ENCODE assay signal across 8 cellular contexts in the genomic region with DNA sequence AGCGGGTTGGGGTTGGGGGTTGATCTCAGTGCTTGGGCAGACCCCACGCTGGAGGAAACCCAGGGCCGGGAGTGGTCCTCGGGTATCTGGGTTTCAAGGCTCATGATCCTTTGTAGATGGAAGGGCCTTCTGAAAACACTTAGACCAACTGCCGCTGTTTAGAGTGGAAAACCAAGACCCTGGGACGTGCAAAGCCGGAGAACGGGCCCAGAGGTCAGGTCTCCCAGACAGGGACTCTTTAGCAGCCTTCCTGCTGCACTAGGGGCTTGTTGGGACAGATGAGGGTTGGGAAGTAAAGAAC. TPM values are rescaled to one million over a fixed set of nuclear protein-coding genes. Genes with fewer than 3 reads are reported as not detected.
DNase-seq lines count a peak whose midpoint lies in the region; ATAC-seq, FAIRE-seq and TF ChIP-seq lines count a peak whose summit lies in the region.

No MANE protein-coding gene starts in this region.

- peak overlapping the region; percentile 99 for H3K27ac Mint-ChIP-seq in Caco-2 (ENCODE audit: unreplicated experiment)

- TF ChIP-seq CTCF in Caco-2 (IDR thresholded peaks at IDR 0.05; ENCODE audit: insufficient read depth in 1 of 2, low read depth in 1 of 2, low read length in 1 of 2, severe bottlenecking in 1 of 2, unreplicated experiment in 1 of 2), result no peak
- no peak for TF ChIP-seq CTCF in Peyer's patch (IDR thresholded peaks at IDR 0.05)
- TF ChIP-seq CTCF in epithelial cell of proximal tubule (conservative IDR thresholded peaks at IDR 0.05; ENCODE audit: low read depth, low read length), result no peak
- TF ChIP-seq CTCF in prostate gland (IDR thresholded peaks at IDR 0.05), result no peak

- H3K36me3 Mint-ChIP-seq in Caco-2 (ENCODE audit: insufficient read depth, unreplicated experiment), result peaks cover 42% of the 10 kb centered on the region

- no peaks in the 10 kb centered on the region for H3K27me3 ChIP-seq in Caco-2 (replicated peaks; ENCODE audit: control insufficient read depth, insufficient read depth, low read length)
- no peaks in the 10 kb centered on the region for H3K27me3 ChIP-seq in Peyer's patch
- H3K27me3 ChIP-seq in prostate gland (replicated peaks; ENCODE audit: insufficient read depth), result no peaks in the 10 kb centered on the region

- WGBS in prostate gland, result 58% methylated on average over 8 of the region's 8 CpGs

- CTCF ChIA-PET in Caco-2 (lab: Charles Lee), result interaction anchor here (1.0 to 2.1 kb wide), 4 partner anchors 15 to 132 kb away, joined by 3 to 14 read pairs (median 6); a partner anchor contains a TSS

- no TSS peak for BruUV-seq in Caco-2 (replicated peaks; lab: Mats Ljungman, UMichigan)

- no peak for TF ChIP-seq POLR2A in Peyer's patch (IDR thresholded peaks at IDR 0.05)
- TF ChIP-seq POLR2A in prostate gland (IDR thresholded peaks at IDR 0.05), result no peak
- no peak for TF ChIP-seq POLR2A in GM12891 (IDR thresholded peaks at IDR 0.05; ENCODE audit: low read depth, low read length)

- H3K4me1 ChIP-seq in Caco-2 (peaks cover 4% of the 10 kb centered on the region; the same call in 1 of the 2 replicates), Peyer's patch (peaks cover 0 to 34% (median 17%) of the 10 kb centered on the region in 4 donors), prostate gland (replicated peaks) (peaks cover 6% of the 10 kb centered on the region)

- no peaks in the 10 kb centered on the region for H3K9me3 Mint-ChIP-seq in Caco-2 (ENCODE audit: unreplicated experiment)

- H3K27ac ChIP-seq in Peyer's patch (peak overlapping the region; percentile 83 to 88 (median 85)), prostate gland (peak overlapping the region; percentile 77 to 85)

- DNase-seq in Caco-2 (no peak), Peyer's patch (no peak), epithelial cell of proximal tubule (ENCODE audit: low read depth) (no peak), prostate gland (ENCODE audit: low spot score) (no peak), GM12891 (ENCODE audit: insufficient read length, low spot score) (no peak), DMS79 (lab: John Stamatoyannopoulos, UW) (no peak), hypothalamus (lab: John Stamatoyannopoulos, UW) (no peak)

- H3K36me3 ChIP-seq in Caco-2 (ENCODE audit: control insufficient read depth, insufficient read depth, low read length) (peaks cover 5% of the 10 kb centered on the region), Peyer's patch (peaks cover 0 to 15% (median 0%) of the 10 kb centered on the region in 3 donors), prostate gland (no peaks in the 10 kb centered on the region)

- H3K27me3 Mint-ChIP-seq in Caco-2 (ENCODE audit: insufficient read depth, unreplicated experiment), result no peaks in the 10 kb centered on the region

- H3K4me3 ChIP-seq in Caco-2 (ENCODE audit: low read depth, low read length), result peak overlapping the region; percentile 48
- H3K4me3 ChIP-seq in Peyer's patch, result peak overlapping the region; percentile 47 to 68 (median 58)
- peak overlapping the region; percentile 68 for H3K4me3 ChIP-seq in epithelial cell of proximal tubule (ENCODE audit: low read depth, low read length)
- peak overlapping the region; percentile 45 to 46 for H3K4me3 ChIP-seq in prostate gland

- peaks cover 24% of the 10 kb centered on the region for H3K4me1 Mint-ChIP-seq in Caco-2 (ENCODE audit: low read depth, unreplicated experiment)

- H3K9me3 ChIP-seq in Caco-2 (no peaks in the 10 kb centered on the region), Peyer's patch (no peaks in the 10 kb centered on the region), prostate gland (no peaks in the 10 kb centered on the region)

- H3K4me3 Mint-ChIP-seq in Caco-2 (ENCODE audit: unreplicated experiment), result peak overlapping the region; percentile 99

- intact Hi-C loops in Caco-2 (cut with micrococcal nuclease; ENCODE audit: unreplicated experiment) (loop anchor here (1.0 to 5.0 kb wide), 7 partner anchors 14 to 81 kb away; a partner anchor contains a TSS), prostate gland (cut with DNase I) (no loop called here)

- no peak for FAIRE-seq in GM12891 (lab: Jason Lieb, UNC)

- POLR2A ChIA-PET in Caco-2 (lab: Charles Lee), result interaction anchor here (1.0 to 1.8 kb wide), 7 partner anchors 9 to 147 kb away, joined by 3 to 16 read pairs (median 5); a partner anchor contains a TSS

- no peak for ATAC-seq in GM19467 (IDR thresholded peaks at IDR 0.05; ENCODE audit: unreplicated experiment)

TF ChIP-seq in GM12891, 5 proteins besides CTCF, POLR2A, EP300 and RAD21:
- TF ChIP-seq TAF1 (IDR thresholded peaks at IDR 0.05; ENCODE audit: low read depth, low read length) (no peak), PAX5 (IDR thresholded peaks at IDR 0.05; ENCODE audit: insufficient read depth, low read length, severe bottlenecking) (no peak), POLR2AphosphoS5 (IDR thresholded peaks at IDR 0.05; ENCODE audit: low read depth, low read length) (no peak), SPI1 (IDR thresholded peaks at IDR 0.05; ENCODE audit: low read depth, low read length) (no peak), POU2F2 (IDR thresholded peaks at IDR 0.05; ENCODE audit: low read depth, low read length) (no peak)

RNA-seq across cellular contexts. Expression of a gene that starts 0.6 kb away (rescaled TPM):
- total RNA-seq in Caco-2 (2022) (110 and 112 TPM in 2 replicates), Peyer's patch (10 to 100 TPM; 39.9 to 75.9 (median 58.4) TPM), epithelial cell of proximal tubule (62.0 and 63.4 TPM in 2 replicates), prostate gland (10 to 100 TPM; 63.7 to 93.7 TPM)
- polyA plus RNA-seq in GM12891 (2012; ENCODE audit: low read depth, missing spikeins), result 94.7 TPM

RNA-seq across cellular contexts. Expression of a gene that starts 14.4 kb away (rescaled TPM):
- total RNA-seq in Caco-2 (2022) (47.9 and 52.2 TPM in 2 replicates), Peyer's patch (100 to 1,000 TPM in 1 of 4 donors, 10 to 100 TPM in 3; 80.0 to 126 (median 86.1) TPM), epithelial cell of proximal tubule (26.1 and 74.0 TPM in 2 replicates), prostate gland (100 to 1,000 TPM; 106 to 402 TPM)
- 49.6 TPM for polyA plus RNA-seq in GM12891 (2012; ENCODE audit: low read depth, missing spikeins)

RNA-seq across cellular contexts. Expression of a gene that starts 21.7 kb away (rescaled TPM):
- total RNA-seq in Caco-2 (2022), result 65.0 and 78.3 TPM in 2 replicates
- 100 to 1,000 TPM in 3 of 4 donors, 10 to 100 TPM in 1; 94.4 to 126 (median 109) TPM for total RNA-seq in Peyer's patch
- 58.9 and 74.1 TPM in 2 replicates for total RNA-seq in epithelial cell of proximal tubule
- 10 to 100 TPM; 19.3 to 26.9 TPM for total RNA-seq in prostate gland
- 23.3 TPM for polyA plus RNA-seq in GM12891 (2012; ENCODE audit: low read depth, missing spikeins)

RNA-seq across cellular contexts. Expression of a gene that starts 24.5 kb away (rescaled TPM):
- 96.1 and 99.4 TPM in 2 replicates for total RNA-seq in Caco-2 (2022)
- total RNA-seq in Peyer's patch, result 10 to 100 TPM; 60.4 to 97.7 (median 77.2) TPM
- 129 and 165 TPM in 2 replicates for total RNA-seq in epithelial cell of proximal tubule
- total RNA-seq in prostate gland, result 10 to 100 TPM; 57.1 to 91.9 TPM
- 28.9 TPM for polyA plus RNA-seq in GM12891 (2012; ENCODE audit: low read depth, missing spikeins)

RNA-seq across cellular contexts. Expression of a gene that starts 28.3 kb away (rescaled TPM):
- total RNA-seq in Caco-2 (2022) (not detected in 2 replicates), Peyer's patch (1 to 10 TPM in 1 of 4 donors, under 1 TPM in 2, not detected in 1; 0.85 to 3.3 (median 0.94) TPM), epithelial cell of proximal tubule (not detected in 2 replicates), prostate gland (1 to 10 TPM; 4.3 to 6.1 TPM)
- 0.12 TPM for polyA plus RNA-seq in GM12891 (2012; ENCODE audit: low read depth, missing spikeins)
